24 cellular contexts compared by ENCODE assay signal in the genomic region with DNA sequence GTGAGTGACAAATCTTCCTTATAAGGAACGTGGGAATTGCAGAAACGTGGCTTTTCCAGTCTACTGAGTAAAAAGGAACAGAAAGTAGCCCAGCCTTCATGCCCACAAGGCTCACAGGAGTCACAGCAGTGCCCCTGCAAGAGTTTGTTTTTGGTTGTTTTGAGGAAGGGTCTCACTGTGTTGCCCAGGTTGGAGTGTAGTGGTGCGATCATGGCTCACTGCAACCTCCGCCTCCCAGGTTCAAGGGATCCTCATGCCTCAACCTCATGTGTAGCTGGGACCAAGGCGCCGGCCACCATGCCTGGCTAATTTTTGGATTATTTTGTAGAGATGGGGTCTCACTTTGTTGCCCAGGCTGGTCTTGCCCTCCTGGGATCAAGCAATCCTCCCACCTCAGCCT. TPM values are rescaled to one million over a fixed set of nuclear protein-coding genes. Genes with fewer than 3 reads are reported as not detected.
"Had no signal": no experiment of that assay in that cellular context is flagged by ENCODE, and none has a peak within 500 bp of the region (broad histone marks: within the 10 kb centered on the region; RNA-seq: fewer than 3 reads in every experiment).

No MANE protein-coding gene starts in this region.

- H3K27ac ChIP-seq: ascending aorta, coronary artery, neutrophil, parathyroid adenoma, stomach, WERI-Rb-1 had no signal

- DNase-seq: activated CD4-positive, alpha-beta T cell treated with anti-CD3 and anti-CD28 coated beads, Interleukin-2, amount 50 U/mL, for 4 hours; activated effector memory CD4-positive, alpha-beta T cell treated with anti-CD3 and anti-CD28 coated beads, Interleukin-2, amount 50 U/mL, for 16 hours; activated naive CD4-positive, alpha-beta T cell treated with anti-CD3 and anti-CD28 coated beads, Interleukin-2, amount 50 U/mL, for 16 hours; activated T-cell treated with anti-CD3 and anti-CD28 coated beads, Interleukin-2, amount 50 U/mL, for 72 hours; effector CD4-positive, alpha-beta T cell; head of caudate nucleus; stimulated activated CD4-positive, alpha-beta T cell treated with anti-CD3 and anti-CD28 coated beads, Interleukin-4, amount 100 ng/mL, for 1 hour; stomach; WERI-Rb-1 had no signal

- H3K4me3 Mint-ChIP-seq: activated T-cell treated with anti-CD3 and anti-CD28 coated beads, Interleukin-2, amount 50 U/mL, for 72 hours; central memory CD8-positive, alpha-beta T cell; natural killer cell treated with Interleukin-12 subunit alpha and Interleukin-12 subunit beta and Interleukin-15 and Interleukin-18, amount 100 ng/mL, for 72 hours had no signal

- H3K4me3 ChIP-seq: ascending aorta, coronary artery, lung, smooth muscle cell, stomach had no signal

- H3K27ac Mint-ChIP-seq: activated T-cell treated with anti-CD3 and anti-CD28 coated beads, Interleukin-2, amount 50 U/mL, for 72 hours; natural killer cell treated with Interleukin-12 subunit alpha and Interleukin-12 subunit beta and Interleukin-15 and Interleukin-18, amount 100 ng/mL, for 72 hours had no signal

- H3K27me3 Mint-ChIP-seq: central memory CD8-positive, alpha-beta T cell; natural killer cell treated with Interleukin-12 subunit alpha and Interleukin-12 subunit beta and Interleukin-15 and Interleukin-18, amount 100 ng/mL, for 72 hours had no signal

- H3K9me3 ChIP-seq: ascending aorta, neutrophil, stomach had no signal

- H3K27me3 ChIP-seq: ascending aorta, neutrophil, stomach had no signal

- H3K9me3 Mint-ChIP-seq: activated T-cell treated with anti-CD3 and anti-CD28 coated beads, Interleukin-2, amount 50 U/mL, for 72 hours; central memory CD8-positive, alpha-beta T cell; natural killer cell treated with Interleukin-12 subunit alpha and Interleukin-12 subunit beta and Interleukin-15 and Interleukin-18, amount 100 ng/mL, for 72 hours had no signal

RNA-seq across cellular contexts. Expression of a gene that starts 17.2 kb away (rescaled TPM):
- total RNA-seq: activated CD8-positive, alpha-beta memory T cell treated with anti-CD3 and anti-CD28 coated beads for 36 hours; activated T-cell treated with anti-CD3 and anti-CD28 coated beads, Interleukin-2, amount 50 U/mL, for 72 hours; ascending aorta; frontal cortex; left lobe of liver; lung; natural killer cell treated with Interleukin-12 subunit alpha and Interleukin-12 subunit beta and Interleukin-15 and Interleukin-18, amount 100 ng/mL, for 72 hours; sciatic nerve; smooth muscle cell; stomach; temporal lobe had no signal
- polyA plus RNA-seq: esophagus, keratinocyte, lung, smooth muscle cell, stomach had no signal

RNA-seq across cellular contexts. Expression of a gene that starts 33.3 kb away (rescaled TPM):
- total RNA-seq: ascending aorta, frontal cortex, sciatic nerve, temporal lobe had no signal
- polyA plus RNA-seq: keratinocyte had no signal
